In the genomic region with DNA sequence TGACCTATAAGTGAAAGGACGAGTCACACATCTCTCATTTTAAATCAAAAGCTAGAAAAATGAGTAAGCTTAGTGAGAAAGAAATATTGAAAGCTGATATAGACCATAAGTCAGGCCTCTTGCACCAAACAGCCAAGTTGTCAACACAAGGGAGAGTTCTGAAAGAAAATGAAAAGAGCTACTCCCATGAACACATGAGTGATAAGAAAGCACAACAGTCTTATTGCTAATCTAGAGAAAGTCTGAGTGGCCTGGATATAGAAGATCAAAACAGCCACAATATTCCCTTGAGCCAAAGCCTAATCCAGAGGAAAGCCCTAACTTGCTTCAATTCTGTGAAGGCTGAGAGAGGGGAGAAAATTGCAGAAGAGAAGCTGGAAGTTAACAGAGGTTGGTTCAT, we compare ENCODE assay signal across 27 cellular contexts.
DNase-seq lines count a peak whose midpoint lies in the region; ATAC-seq and TF ChIP-seq lines count a peak whose summit lies in the region.
"Had no signal": no experiment of that assay in that cellular context is flagged by ENCODE, and none has a peak within 500 bp of the region (broad histone marks: within the 10 kb centered on the region; RNA-seq: fewer than 3 reads in every experiment).

No MANE protein-coding gene starts in this region.

- H3K9me3 ChIP-seq in smooth muscle cell (replicated peaks; ENCODE audit: low read depth) = no peaks in the 10 kb centered on the region
- H3K9me3 ChIP-seq: Caco-2, HAP-1, lower lobe of right lung, pancreas, thoracic aorta had no signal

- intact Hi-C loops in activated T-helper 2 cell treated with anti-CD3 and anti-CD28 coated beads, Interferon-gamma antibody, Interleukin-2, Interleukin-4, amounts not matched to agents 10 μg/mL and 5 μg/mL and 100 μg/mL, durations not matched to agents 14 hours and 24 hours and 36 hours (cut with micrococcal nuclease) = loop anchor here (5.0 to 10.0 kb wide), 6 partner anchors 207 to 1500 kb away; a partner anchor contains a TSS
- intact Hi-C loops in lower leg skin (cut with DNase I; ENCODE audit: low total_unique reads) = loop anchor here (10.0 kb wide), 1 partner anchor 303 kb away; no protein-coding TSS in a partner anchor

- peak; percentile 63 to 64 for ATAC-seq in activated T-cell treated with anti-CD3 and anti-CD28 coated beads, Interleukin-2, amount 50 U/mL, for 72 hours (replicated peaks in 1 of 2)
- ATAC-seq in HG02610 (IDR thresholded peaks at IDR 0.05; ENCODE audit: unreplicated experiment) = peak; percentile 28
- ATAC-seq in HG02840 (IDR thresholded peaks at IDR 0.05; ENCODE audit: low FRiP score, unreplicated experiment) = no peak
- ATAC-seq: lower lobe of right lung, pancreas had no signal

- H3K4me3 Mint-ChIP-seq in activated T-cell treated with anti-CD3 and anti-CD28 coated beads, Interleukin-2, amount 50 U/mL, for 72 hours = peak overlapping the region; percentile 27 to 74
- H3K4me3 Mint-ChIP-seq in activated T-helper 2 cell treated with anti-CD3 and anti-CD28 coated beads, Interferon-gamma antibody, Interleukin-2, Interleukin-4, amounts not matched to agents 10 μg/mL and 5 μg/mL and 100 μg/mL, durations not matched to agents 14 hours and 24 hours and 36 hours (ENCODE audit: low read depth) = peak overlapping the region; percentile 31
- H3K4me3 Mint-ChIP-seq: neural crest cell had no signal

- no peaks in the 10 kb centered on the region for H3K27me3 Mint-ChIP-seq in activated T-cell treated with anti-CD3 and anti-CD28 coated beads, Interleukin-2, amount 50 U/mL, for 72 hours (ENCODE audit: low read depth)
- no peaks in the 10 kb centered on the region for H3K27me3 Mint-ChIP-seq in activated T-helper 2 cell treated with anti-CD3 and anti-CD28 coated beads, Interferon-gamma antibody, Interleukin-2, Interleukin-4, amounts not matched to agents 10 μg/mL and 5 μg/mL and 100 μg/mL, durations not matched to agents 14 hours and 24 hours and 36 hours (ENCODE audit: low read depth)

- 10% methylated on average over 1 of the region's 1 CpG for WGBS in smooth muscle cell (ENCODE audit: low lambda C conversion rate)
- 40 to 96% methylated on average over 1 of the region's 1 CpG for WGBS in lower leg skin, 2 donors

- no peak overlapping the region for H3K27ac ChIP-seq in smooth muscle cell (ENCODE audit: low read depth)
- H3K27ac ChIP-seq: lower lobe of right lung, pancreas, thoracic aorta had no signal

- H2AFZ ChIP-seq in smooth muscle cell (ENCODE audit: low read depth) = no peak overlapping the region

- H3K4me1 Mint-ChIP-seq in activated T-cell treated with anti-CD3 and anti-CD28 coated beads, Interleukin-2, amount 50 U/mL, for 72 hours (ENCODE audit: low read depth) = peaks cover 60% of the 10 kb centered on the region
- H3K4me1 Mint-ChIP-seq in activated T-helper 2 cell treated with anti-CD3 and anti-CD28 coated beads, Interferon-gamma antibody, Interleukin-2, Interleukin-4, amounts not matched to agents 10 μg/mL and 5 μg/mL and 100 μg/mL, durations not matched to agents 14 hours and 24 hours and 36 hours (ENCODE audit: low read depth) = peaks cover 48% of the 10 kb centered on the region
- H3K4me1 Mint-ChIP-seq: neural crest cell had no signal

- H3K9me3 Mint-ChIP-seq in activated T-cell treated with anti-CD3 and anti-CD28 coated beads, Interleukin-2, amount 50 U/mL, for 72 hours = no peaks in the 10 kb centered on the region
- H3K9me3 Mint-ChIP-seq in activated T-helper 2 cell treated with anti-CD3 and anti-CD28 coated beads, Interferon-gamma antibody, Interleukin-2, Interleukin-4, amounts not matched to agents 10 μg/mL and 5 μg/mL and 100 μg/mL, durations not matched to agents 14 hours and 24 hours and 36 hours = peaks cover 5% of the 10 kb centered on the region

- H3K4me1 ChIP-seq in smooth muscle cell (ENCODE audit: low read depth) = no peaks in the 10 kb centered on the region
- H3K4me1 ChIP-seq: lower lobe of right lung, pancreas had no signal

- no peaks in the 10 kb centered on the region for H3K79me2 ChIP-seq in smooth muscle cell (ENCODE audit: low read depth)

- peak overlapping the region; percentile 1 for H3K4me2 ChIP-seq in smooth muscle cell

- no peak for TF ChIP-seq POLR2A in lower leg skin (IDR thresholded peaks at IDR 0.05)

- peak in 1 of 2 donors; percentile 21 for DNase-seq in activated T-cell treated with anti-CD3 and anti-CD28 coated beads, Interleukin-2, amount 50 U/mL, for 72 hours
- no peak for DNase-seq in activated T-cell treated with anti-CD3 and anti-CD28 coated beads, Interleukin-2, amount 50 U/mL, for 48 hours
- no peak for DNase-seq in activated T-helper 2 cell treated with anti-CD3 and anti-CD28 coated beads, Interferon-gamma antibody, Interleukin-2, Interleukin-4, amounts not matched to agents 10 μg/mL and 5 μg/mL and 100 μg/mL, durations not matched to agents 14 hours and 24 hours and 36 hours (ENCODE audit: low spot score)
- DNase-seq in smooth muscle cell (lab: John Stamatoyannopoulos, UW; ENCODE audit: unreplicated experiment) (no peak), lower leg skin (ENCODE audit: low spot score in 2 of 2) (no peak)
- DNase-seq in activated effector memory CD4-positive, alpha-beta T cell treated with anti-CD3 and anti-CD28 coated beads, Interleukin-2, amount 50 U/mL, for 16 hours = no peak
- DNase-seq: activated CD4-positive, CD25-positive, alpha-beta regulatory T cell; amygdala; Caco-2; DMS79; effector CD4-positive, alpha-beta T cell; GF-D8; glutamatergic neuron; lower lobe of right lung; NCI-H1105; NCI-H1930; NCI-H526; pancreas; SIG-M5; small intestine; stimulated activated CD4-positive, alpha-beta T cell treated with anti-CD3 and anti-CD28 coated beads, Interleukin-2, amount 100 ng/mL, for 24 hours; T1000 had no signal

- H3K36me3 ChIP-seq in smooth muscle cell (ENCODE audit: low read depth) = peaks cover 8% of the 10 kb centered on the region
- H3K36me3 ChIP-seq: HAP-1, lower lobe of right lung, pancreas, thoracic aorta had no signal

- peaks cover 63% of the 10 kb centered on the region for H4K20me1 ChIP-seq in smooth muscle cell (ENCODE audit: low read depth)

- TF ChIP-seq CTCF in smooth muscle cell (IDR thresholded peaks at IDR 0.05; ENCODE audit: borderline replicate concordance, insufficient read depth, poor library complexity, severe bottlenecking) = no peak
- TF ChIP-seq CTCF in lower leg skin (IDR thresholded peaks at IDR 0.05) = no peak

- no peak overlapping the region for H3K9ac ChIP-seq in smooth muscle cell (ENCODE audit: low read depth)

- H3K27ac Mint-ChIP-seq in activated T-cell treated with anti-CD3 and anti-CD28 coated beads, Interleukin-2, amount 50 U/mL, for 72 hours = peak overlapping the region; percentile 91
- peak overlapping the region; percentile 84 for H3K27ac Mint-ChIP-seq in activated T-helper 2 cell treated with anti-CD3 and anti-CD28 coated beads, Interferon-gamma antibody, Interleukin-2, Interleukin-4, amounts not matched to agents 10 μg/mL and 5 μg/mL and 100 μg/mL, durations not matched to agents 14 hours and 24 hours and 36 hours

- H3K27me3 ChIP-seq in smooth muscle cell (ENCODE audit: low read depth) = no peaks in the 10 kb centered on the region
- H3K27me3 ChIP-seq: pancreas had no signal

- H3K36me3 Mint-ChIP-seq in activated T-cell treated with anti-CD3 and anti-CD28 coated beads, Interleukin-2, amount 50 U/mL, for 72 hours (ENCODE audit: insufficient read depth in 2 of 2) = peaks cover 11 to 34% of the 10 kb centered on the region in 2 donors
- H3K36me3 Mint-ChIP-seq in activated T-helper 2 cell treated with anti-CD3 and anti-CD28 coated beads, Interferon-gamma antibody, Interleukin-2, Interleukin-4, amounts not matched to agents 10 μg/mL and 5 μg/mL and 100 μg/mL, durations not matched to agents 14 hours and 24 hours and 36 hours (ENCODE audit: low read depth) = peaks cover 34% of the 10 kb centered on the region

- no peak overlapping the region for H3K4me3 ChIP-seq in smooth muscle cell
- H3K4me3 ChIP-seq in lower leg skin (ENCODE audit: low read depth, poor library complexity, severe bottlenecking) = no peak overlapping the region
- H3K4me3 ChIP-seq: HAP-1, lower lobe of right lung, pancreas, thoracic aorta had no signal

- peaks cover 5% of the 10 kb centered on the region for H3F3A ChIP-seq in smooth muscle cell (ENCODE audit: low read depth)
